8 cellular contexts compared by ENCODE assay signal in the genomic region with DNA sequence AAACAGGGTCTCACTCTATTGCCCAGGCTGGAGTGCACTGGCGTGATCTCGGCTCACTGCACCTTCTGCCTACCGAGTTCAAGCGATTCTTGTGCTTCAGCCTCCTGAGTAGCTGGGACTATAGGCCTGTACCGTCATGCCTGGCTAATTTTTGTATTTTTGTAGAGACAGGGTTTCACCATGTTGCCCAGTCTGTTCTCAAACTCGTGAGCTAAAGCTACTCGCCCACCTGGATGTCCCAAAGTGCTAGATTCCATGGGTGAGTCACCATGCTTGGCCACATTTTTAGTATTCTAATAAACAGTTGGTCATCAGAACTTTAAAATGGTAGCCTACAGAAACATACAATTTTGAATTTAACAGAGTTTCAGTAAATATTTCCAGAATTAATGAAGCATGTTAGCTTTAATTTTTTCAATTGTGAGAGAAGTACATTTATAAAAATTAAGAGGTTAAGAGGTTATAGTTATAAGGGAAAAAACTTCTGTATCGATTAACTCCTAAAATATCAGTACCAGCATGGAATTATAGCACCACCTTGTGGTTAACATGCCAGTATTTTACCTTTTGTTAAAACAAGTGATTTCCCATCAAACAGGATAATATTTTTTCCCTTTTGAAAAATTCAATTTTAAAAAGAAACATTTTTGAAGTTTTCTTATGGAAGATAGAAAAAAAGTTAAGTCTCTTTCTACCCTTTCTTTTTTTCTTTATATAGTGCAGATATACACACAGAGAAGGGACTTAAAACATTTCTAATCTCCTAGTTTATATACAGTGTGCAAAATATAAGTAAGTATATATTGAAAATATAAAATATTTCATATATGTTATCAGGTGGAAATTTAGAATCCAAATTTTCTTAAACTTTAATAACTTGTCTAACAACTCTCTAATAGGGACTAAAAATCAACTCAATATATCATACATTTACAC. TPM values are rescaled to one million over a fixed set of nuclear protein-coding genes. Genes with fewer than 3 reads are reported as not detected.
DNase-seq lines count a peak whose midpoint lies in the region; ATAC-seq, FAIRE-seq and TF ChIP-seq lines count a peak whose summit lies in the region.

No MANE protein-coding gene starts in this region.

- peak; percentile 84 to 85 for TF ChIP-seq CTCF in brain (conservative IDR thresholded peaks at IDR 0.05)

- no peak overlapping the region for H3K27ac Mint-ChIP-seq in brain
- H3K27ac Mint-ChIP-seq in activated T-cell treated with anti-CD3 and anti-CD28 coated beads, Interleukin-2, amount 50 U/mL, for 24 hours, result no peak overlapping the region

- ATAC-seq in HG02970 (IDR thresholded peaks at IDR 0.05; ENCODE audit: low FRiP score, unreplicated experiment) (no peak), HG03571 (IDR thresholded peaks at IDR 0.05; ENCODE audit: unreplicated experiment) (no peak)

- no peaks in the 10 kb centered on the region for H3K27me3 Mint-ChIP-seq in brain
- no peaks in the 10 kb centered on the region for H3K27me3 Mint-ChIP-seq in activated T-cell treated with anti-CD3 and anti-CD28 coated beads, Interleukin-2, amount 50 U/mL, for 24 hours

- H3K9me3 Mint-ChIP-seq in brain, result no peaks in the 10 kb centered on the region
- no peaks in the 10 kb centered on the region for H3K9me3 Mint-ChIP-seq in activated T-cell treated with anti-CD3 and anti-CD28 coated beads, Interleukin-2, amount 50 U/mL, for 24 hours

- DNase-seq in GDM1 (lab: John Stamatoyannopoulos, UW) (peak; percentile 3), M059J (ENCODE audit: low read depth) (peak; percentile 27), lung microvascular endothelial cell (ENCODE audit: low read depth in 2 of 2) (peak; percentile 41 to 51)
- no peak for DNase-seq in activated T-cell treated with anti-CD3 and anti-CD28 coated beads, Interleukin-2, amount 50 U/mL, for 24 hours

- peaks cover 4% of the 10 kb centered on the region for H3K36me3 Mint-ChIP-seq in brain
- H3K36me3 Mint-ChIP-seq in activated T-cell treated with anti-CD3 and anti-CD28 coated beads, Interleukin-2, amount 50 U/mL, for 24 hours (ENCODE audit: low read depth), result peaks cover 34% of the 10 kb centered on the region

- peak; percentile 99 for FAIRE-seq in A204.1 (lab: Jason Lieb, UNC)

- no peak overlapping the region for H3K4me3 Mint-ChIP-seq in brain
- H3K4me3 Mint-ChIP-seq in activated T-cell treated with anti-CD3 and anti-CD28 coated beads, Interleukin-2, amount 50 U/mL, for 24 hours, result no peak overlapping the region

- peaks cover 8% of the 10 kb centered on the region for H3K4me1 Mint-ChIP-seq in brain
- H3K4me1 Mint-ChIP-seq in activated T-cell treated with anti-CD3 and anti-CD28 coated beads, Interleukin-2, amount 50 U/mL, for 24 hours (ENCODE audit: low read depth), result no peaks in the 10 kb centered on the region

RNA-seq across cellular contexts. Expression of gene CEP44, which starts 35.4 kb away (rescaled TPM):
- total RNA-seq in M059J (2014; rRNA removed; shearing (Covaris generic)), result 9.7 and 10.0 TPM in 2 replicates
- 3.4 TPM for polyA plus RNA-seq in brain (ENCODE audit: insufficient read depth, low read depth, low replicate concordance)
- 5.8 and 6.8 TPM in 2 replicates for total RNA-seq in lung microvascular endothelial cell

RNA-seq across cellular contexts. Expression of gene FBXO8, which starts 35.6 kb away (rescaled TPM):
- 20.3 and 29.0 TPM in 2 replicates for total RNA-seq in M059J (2014; rRNA removed; shearing (Covaris generic))
- polyA plus RNA-seq in brain (ENCODE audit: insufficient read depth, low read depth, low replicate concordance), result 12.1 TPM
- total RNA-seq in lung microvascular endothelial cell, result 19.2 and 31.5 TPM in 2 replicates
